In genomic region chr18:59012815-59013677, GRCh38 we compare ENCODE assay signal across 1 cellular context.
TF ChIP-seq lines count a peak whose summit lies in the region.

No MANE protein-coding gene starts in this region.

TF ChIP-seq in SK-N-SH, 30 proteins besides CTCF, POLR2A, EP300 and RAD21:
- TF ChIP-seq RXRA (IDR thresholded peaks at IDR 0.05; ENCODE audit: borderline replicate concordance, low read depth) (no peak), MAX (IDR thresholded peaks at IDR 0.05; ENCODE audit: low read depth) (no peak), ZBTB33 (IDR thresholded peaks at IDR 0.05; ENCODE audit: borderline replicate concordance, low read depth) (no peak), RCOR1 (IDR thresholded peaks at IDR 0.05; ENCODE audit: low read length) (no peak), SMC3 (IDR thresholded peaks at IDR 0.05; ENCODE audit: low read depth, low read length) (no peak), TAF1 (IDR thresholded peaks at IDR 0.05; ENCODE audit: borderline replicate concordance, low read depth, low read length) (no peak), USF2 (IDR thresholded peaks at IDR 0.05; ENCODE audit: borderline replicate concordance, low read depth, low read length) (no peak), RFX5 (IDR thresholded peaks at IDR 0.05; ENCODE audit: low read length) (no peak), NRF1 (IDR thresholded peaks at IDR 0.05; ENCODE audit: low read depth, low read length) (no peak), TEAD4 (IDR thresholded peaks at IDR 0.05; ENCODE audit: borderline replicate concordance, insufficient read depth) (no peak), IRF3 (IDR thresholded peaks at IDR 0.05; ENCODE audit: low read depth, low read length) (no peak), TCF12 (IDR thresholded peaks at IDR 0.05) (no peak), NFIC (IDR thresholded peaks at IDR 0.05; ENCODE audit: borderline replicate concordance) (no peak), USF1 (IDR thresholded peaks at IDR 0.05; ENCODE audit: borderline replicate concordance, low read depth) (no peak), EZH2phosphoT487 (IDR thresholded peaks at IDR 0.05; ENCODE audit: borderline replicate concordance, low read depth) (no peak), GATA2 (CRISPR knock-in tag; IDR thresholded peaks at IDR 0.05) (no peak), JUND (IDR thresholded peaks at IDR 0.05) (no peak), YY1 (IDR thresholded peaks at IDR 0.05; ENCODE audit: low read depth) (no peak), GABPA (IDR thresholded peaks at IDR 0.05; ENCODE audit: low read depth) (no peak), ELF1 (IDR thresholded peaks at IDR 0.05) (no peak)
